22 cellular contexts compared by ENCODE assay signal in genomic region chr9:31969552-31969951, GRCh38.
"Had no signal": no experiment of that assay in that cellular context is flagged by ENCODE, and none has a peak within 500 bp of the region (broad histone marks: within the 10 kb centered on the region; RNA-seq: fewer than 3 reads in every experiment).

No MANE protein-coding gene starts in this region.

- H3K4me3 Mint-ChIP-seq: dendritic cell treated with granulocyte-macrophage colony-stimulating factor and Interleukin-4, amounts not matched to agents 40 ng/mL and 50 ng/mL, for 4 days; effector memory CD8-positive, alpha-beta T cell; endodermal cell had no signal

- H3K27me3 Mint-ChIP-seq: dendritic cell treated with granulocyte-macrophage colony-stimulating factor and Interleukin-4, amounts not matched to agents 40 ng/mL and 50 ng/mL, for 4 days; effector memory CD8-positive, alpha-beta T cell had no signal

- DNase-seq: colonic mucosa; cortex of kidney; dermis blood vessel endothelial cell; dorsolateral prefrontal cortex; effector CD4-positive, alpha-beta T cell; effector CD8-positive, alpha-beta T cell; effector memory CD4-positive, alpha-beta T cell; effector memory CD8-positive, alpha-beta T cell; endodermal cell; erythroblast; esophagus squamous epithelium; foreskin fibroblast; foreskin keratinocyte; foreskin melanocyte; gastrocnemius medialis; glutamatergic neuron; head of caudate nucleus; heart left ventricle; heart right ventricle had no signal

- ATAC-seq: effector memory CD8-positive, alpha-beta T cell; esophagus mucosa; foreskin keratinocyte; gastrocnemius medialis; gastroesophageal sphincter; heart left ventricle; heart right ventricle had no signal

- H3K4me1 Mint-ChIP-seq: endodermal cell had no signal

- H3K27ac Mint-ChIP-seq: dendritic cell treated with granulocyte-macrophage colony-stimulating factor and Interleukin-4, amounts not matched to agents 40 ng/mL and 50 ng/mL, for 4 days; effector memory CD8-positive, alpha-beta T cell; endodermal cell had no signal
